15 cellular contexts compared by ENCODE assay signal in genomic region chr7:29879609-29880008, GRCh38.
DNase-seq lines count a peak whose midpoint lies in the region; ATAC-seq and TF ChIP-seq lines count a peak whose summit lies in the region.
"Had no signal": no experiment of that assay in that cellular context is flagged by ENCODE, and none has a peak within 500 bp of the region (broad histone marks: within the 10 kb centered on the region; RNA-seq: fewer than 3 reads in every experiment).

No MANE protein-coding gene starts in this region.

- POLR2A ChIA-PET in SK-N-SH (lab: Yijun Ruan, JAX), result interaction anchor here (0.8 kb wide), 1 partner anchor 42 kb away, joined by 3 read pairs; no protein-coding TSS in a partner anchor

- ATAC-seq in SK-N-SH treated with all-trans-retinoic acid at 6 μM for 48 hours (no peak), GM21360 (IDR thresholded peaks at IDR 0.05; ENCODE audit: unreplicated experiment) (no peak)
- ATAC-seq: naive thymus-derived CD8-positive, alpha-beta T cell had no signal

- CTCF ChIA-PET in SK-N-SH (lab: Yijun Ruan, JAX), result interaction anchor here (0.8 to 12.0 kb wide), 12 partner anchors 14 to 201 kb away, joined by 3 to 365 read pairs (median 13); no protein-coding TSS in a partner anchor

- no peaks in the 10 kb centered on the region for H3F3A ChIP-seq in SK-N-SH (replicated peaks; ENCODE audit: insufficient read depth)

- H3K9me3 ChIP-seq in SK-N-SH, result no peaks in the 10 kb centered on the region

- H3K9ac ChIP-seq in SK-N-SH, result no peak overlapping the region

- no peak for DNase-seq in SK-N-SH
- DNase-seq in RPMI7951 (ENCODE audit: low read depth), result peak; percentile 51
- peak; percentile 56 for DNase-seq in fibroblast of pulmonary artery (ENCODE audit: low read depth)
- peak; percentile 28 for DNase-seq in stimulated activated CD8-positive, alpha-beta memory T cell treated with anti-CD3 and anti-CD28 coated beads, Interleukin-4, amount 100 ng/mL, for 48 hours
- DNase-seq in glutamatergic neuron, result no peak
- DNase-seq in hippocampal formation (lab: John Stamatoyannopoulos, UW), result no peak
- DNase-seq: 8988T; activated effector memory CD4-positive, alpha-beta T cell treated with anti-CD3 and anti-CD28 coated beads, Interleukin-2, amount 50 U/mL, for 16 hours; GDM1; naive thymus-derived CD8-positive, alpha-beta T cell; NCI-H1417 treated with DMSO at 0.1 percent for 48 hours had no signal

- H4K20me1 ChIP-seq in SK-N-SH (ENCODE audit: insufficient read depth), result no peaks in the 10 kb centered on the region

- peaks cover 4% of the 10 kb centered on the region for H3K4me1 Mint-ChIP-seq in glutamatergic neuron (ENCODE audit: low read depth, unreplicated experiment)

- no peak for TF ChIP-seq CTCF in SK-N-SH (IDR thresholded peaks at IDR 0.05)
- no peak for TF ChIP-seq CTCF in fibroblast of pulmonary artery (IDR thresholded peaks at IDR 0.05; ENCODE audit: low read length, missing control alignments)
- TF ChIP-seq CTCF in glutamatergic neuron (IDR thresholded peaks at IDR 0.05; ENCODE audit: partially characterized antibody, unreplicated experiment), result no peak

- H3K27ac Mint-ChIP-seq in glutamatergic neuron (ENCODE audit: unreplicated experiment), result no peak overlapping the region
- H3K27ac Mint-ChIP-seq: naive thymus-derived CD8-positive, alpha-beta T cell; type B pancreatic cell had no signal

- TF ChIP-seq RAD21 in SK-N-SH (IDR thresholded peaks at IDR 0.05; ENCODE audit: low read length), result no peak

- H3K9me3 Mint-ChIP-seq in glutamatergic neuron (ENCODE audit: unreplicated experiment), result peaks cover 2% of the 10 kb centered on the region
- H3K9me3 Mint-ChIP-seq: central memory CD8-positive, alpha-beta T cell; naive thymus-derived CD8-positive, alpha-beta T cell; type B pancreatic cell had no signal

- TF ChIP-seq EP300 in SK-N-SH (IDR thresholded peaks at IDR 0.05; ENCODE audit: borderline replicate concordance in 1 of 2, low read depth in 1 of 2, low read length in 1 of 2), result no peak

- peaks cover 0 to 2% of the 10 kb centered on the region in 2 experiments; a peak in 1 of 4 replicates for H3K4me1 ChIP-seq in SK-N-SH (ENCODE audit: control insufficient read depth in 1 of 2, insufficient read depth in 2 of 2, low read depth in 1 of 2, low read length in 1 of 2)

- no peaks in the 10 kb centered on the region for H3K27me3 ChIP-seq in SK-N-SH (ENCODE audit: insufficient read depth)

- no peaks in the 10 kb centered on the region for H3K9me2 ChIP-seq in SK-N-SH

- no peaks in the 10 kb centered on the region for H3K36me3 ChIP-seq in SK-N-SH (replicated peaks in 1 of 2; ENCODE audit: control insufficient read depth in 1 of 2, insufficient read depth in 2 of 2, low read length in 1 of 2)

- H3K27me3 Mint-ChIP-seq in glutamatergic neuron (ENCODE audit: unreplicated experiment), result peaks cover 9% of the 10 kb centered on the region

- no peaks in the 10 kb centered on the region for H3K79me2 ChIP-seq in SK-N-SH (ENCODE audit: insufficient read depth)

- no peak overlapping the region for H3K4me2 ChIP-seq in SK-N-SH

- no peaks in the 10 kb centered on the region for H3K36me3 Mint-ChIP-seq in glutamatergic neuron (ENCODE audit: unreplicated experiment)
- H3K36me3 Mint-ChIP-seq: naive thymus-derived CD8-positive, alpha-beta T cell; type B pancreatic cell had no signal

- no peak overlapping the region for H3K4me3 Mint-ChIP-seq in glutamatergic neuron (ENCODE audit: unreplicated experiment)
- H3K4me3 Mint-ChIP-seq: central memory CD8-positive, alpha-beta T cell; naive thymus-derived CD8-positive, alpha-beta T cell; type B pancreatic cell had no signal

- H2AFZ ChIP-seq in SK-N-SH (ENCODE audit: low read depth), result no peak overlapping the region

- 59% methylated on average over 2 of the region's 2 CpGs for WGBS in SK-N-SH (ENCODE audit: low lambda C conversion rate)

- no peak overlapping the region for H3K27ac ChIP-seq in SK-N-SH (ENCODE audit: low read depth in 2 of 2, low read length in 1 of 2)

- H3K4me3 ChIP-seq in SK-N-SH (ENCODE audit: low read depth in 2 of 2, low read length in 1 of 2), result no peak overlapping the region
- H3K4me3 ChIP-seq in fibroblast of pulmonary artery (replicated peaks; ENCODE audit: low read depth, low read length), result no peak overlapping the region

TF ChIP-seq in SK-N-SH, 30 proteins besides CTCF, POLR2A, EP300 and RAD21 (continues in another document):
- no peak for TF ChIP-seq MAX (IDR thresholded peaks at IDR 0.05; ENCODE audit: low read depth)
- no peak for TF ChIP-seq ELF1 (IDR thresholded peaks at IDR 0.05)
- no peak for TF ChIP-seq YY1 (IDR thresholded peaks at IDR 0.05; ENCODE audit: low read depth)
- peak; percentile 44; the same call in 1 of the 2 replicates for TF ChIP-seq USF1 (IDR thresholded peaks at IDR 0.05; ENCODE audit: borderline replicate concordance, low read depth)
- no peak for TF ChIP-seq REST (IDR thresholded peaks at IDR 0.05; ENCODE audit: low read depth, low read length)

TF ChIP-seq in SK-N-SH treated with all-trans-retinoic acid at 6 μM for 48 hours, 23 proteins besides CTCF, POLR2A, EP300 and RAD21:
- TF ChIP-seq CSDC2 (CRISPR knock-in tag; IDR thresholded peaks at IDR 0.05) (no peak), ZFP30 (CRISPR knock-in tag; IDR thresholded peaks at IDR 0.05) (no peak), PATZ1 (CRISPR knock-in tag; IDR thresholded peaks at IDR 0.05; ENCODE audit: borderline replicate concordance) (no peak), ESRRG (CRISPR knock-in tag; IDR thresholded peaks at IDR 0.05) (no peak), ZC3H10 (CRISPR knock-in tag; IDR thresholded peaks at IDR 0.05) (no peak), POU6F1 (CRISPR knock-in tag; IDR thresholded peaks at IDR 0.05; ENCODE audit: borderline replicate concordance, low read depth) (no peak), CREB5 (CRISPR knock-in tag; IDR thresholded peaks at IDR 0.05; ENCODE audit: low read depth) (no peak), OSR1 (CRISPR knock-in tag; IDR thresholded peaks at IDR 0.05) (no peak), BACH2 (CRISPR knock-in tag; IDR thresholded peaks at IDR 0.05; ENCODE audit: borderline replicate concordance) (no peak), ARNTL (CRISPR knock-in tag; IDR thresholded peaks at IDR 0.05; ENCODE audit: borderline replicate concordance, low read depth) (no peak), SNAI2 (CRISPR knock-in tag; IDR thresholded peaks at IDR 0.05) (no peak), ZNF8 (CRISPR knock-in tag; IDR thresholded peaks at IDR 0.05) (no peak), ZFP3 (CRISPR knock-in tag; IDR thresholded peaks at IDR 0.05) (no peak)

Comparison
In these comparisons a context has a peak if more than half of its experiments do, and no peak if none do; other contexts are left out.
1. DNase-seq: peak in RPMI7951 (single experiment), fibroblast of pulmonary artery (single experiment) and stimulated activated CD8-positive, alpha-beta memory T cell treated with anti-CD3 and anti-CD28 coated beads, Interleukin-4, amount 100 ng/mL, for 48 hours (single experiment); none in SK-N-SH (single experiment), glutamatergic neuron (single experiment) and hippocampal formation (0 of 2).